Comparison of ENCODE assay signal across 8 cellular contexts in the genomic region with DNA sequence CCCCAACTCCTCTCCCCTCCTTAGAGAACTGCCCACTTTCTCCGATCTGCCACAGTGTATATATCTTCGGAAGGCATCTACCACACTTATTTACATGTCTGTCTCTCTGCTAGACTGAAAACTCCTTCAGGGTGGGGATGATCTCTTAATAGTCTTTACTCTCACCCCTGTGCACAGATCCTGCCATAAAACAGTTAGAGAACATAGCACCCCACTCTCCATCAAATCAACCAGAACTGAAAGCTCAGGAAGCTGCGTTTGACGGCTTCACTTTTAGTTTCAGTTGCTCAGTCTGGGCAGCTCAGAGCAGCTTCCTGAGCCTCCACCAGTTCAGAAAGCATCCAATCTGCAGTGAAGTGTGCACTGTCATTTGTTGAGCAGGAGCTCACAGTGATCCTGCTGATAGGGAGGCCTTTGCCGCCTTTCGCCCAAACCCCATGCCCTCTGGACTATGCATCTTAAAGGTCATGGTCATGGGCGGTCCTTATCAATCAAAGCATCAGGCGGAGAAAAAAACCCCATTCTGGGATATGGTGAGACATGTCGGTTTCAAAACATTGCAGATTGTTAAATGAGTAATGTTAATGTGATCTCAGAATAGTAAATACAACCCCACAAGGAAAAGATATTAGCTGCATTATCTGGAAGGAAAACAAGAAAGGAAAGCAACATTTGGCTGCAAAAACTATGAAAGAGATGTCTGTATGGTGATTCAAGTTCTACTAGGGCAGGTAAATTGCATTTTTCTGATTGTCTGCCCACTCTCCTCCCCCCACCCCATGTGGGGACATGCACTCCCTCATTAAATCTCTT.
A peak's percentile ranks its signal among the peaks of the same experiment; 100 is the strongest.
DNase-seq lines count a peak whose midpoint lies in the region; ATAC-seq and FAIRE-seq lines count a peak whose summit lies in the region.

No MANE protein-coding gene starts in this region.

- peaks cover 18% of the 10 kb centered on the region for H3K4me1 ChIP-seq in SJSA1 (replicated peaks)
- peaks cover 16% of the 10 kb centered on the region for H3K4me1 ChIP-seq in adipocyte (ENCODE audit: control insufficient read depth, insufficient read depth, low read length)

- peak; percentile 64 for ATAC-seq in HG02943 (IDR thresholded peaks at IDR 0.05; ENCODE audit: low read depth, unreplicated experiment)
- ATAC-seq in stimulated activated naive CD8-positive, alpha-beta T cell treated with anti-CD3 and anti-CD28 coated beads, Interleukin-15, Interleukin-2, amounts not matched to agents 100 U/mL and 50 U/mL, for 24 hours, result peak; percentile 98

- no peaks in the 10 kb centered on the region for H3K27me3 ChIP-seq in SJSA1 (replicated peaks)
- no peaks in the 10 kb centered on the region for H3K27me3 ChIP-seq in adipocyte (replicated peaks; ENCODE audit: control insufficient read depth, insufficient read depth, low read length)

- H3K27ac ChIP-seq in SJSA1, result peak overlapping the region; percentile 14

- peak overlapping the region; percentile 20 for H3K4me3 ChIP-seq in SJSA1
- H3K4me3 ChIP-seq in adipocyte (ENCODE audit: low read length), result peak overlapping the region; percentile 34

- DNase-seq in GM18507 (ENCODE audit: extremely low spot score, insufficient read length, low read depth) (no peak), SJSA1 (ENCODE audit: low read depth in 1 of 2, low spot score in 2 of 2) (peak in 1 of 2 experiments; percentile 44), adipocyte (ENCODE audit: low read depth) (peak; percentile 53), lung microvascular endothelial cell (ENCODE audit: low read depth in 2 of 2) (peak; percentile 3 to 41), HTR-8/SVneo (ENCODE audit: insufficient read length, low spot score) (no peak), urothelium cell line (ENCODE audit: low spot score) (no peak)
- peak; percentile 74 for DNase-seq in stimulated activated naive CD8-positive, alpha-beta T cell treated with anti-CD3 and anti-CD28 coated beads, Interleukin-15, Interleukin-2, amounts not matched to agents 100 U/mL and 50 U/mL, for 24 hours

- H3K36me3 ChIP-seq in SJSA1 (no peaks in the 10 kb centered on the region), adipocyte (ENCODE audit: control insufficient read depth, insufficient read depth, low read length, severe bottlenecking) (no peaks in the 10 kb centered on the region)

- no peaks in the 10 kb centered on the region for H3K9me3 ChIP-seq in SJSA1 (replicated peaks)
- no peaks in the 10 kb centered on the region for H3K9me3 ChIP-seq in adipocyte (ENCODE audit: control insufficient read depth, low read length)

- peak overlapping the region; percentile 57 for H3K9ac ChIP-seq in adipocyte (ENCODE audit: low read length)

- peak; percentile 97 for FAIRE-seq in GM18507 (lab: Jason Lieb, UNC)
- no peak for FAIRE-seq in HTR-8/SVneo (lab: Jason Lieb, UNC)
- FAIRE-seq in urothelium cell line (lab: Jason Lieb, UNC), result no peak

Comparison
In these comparisons a context has a peak if more than half of its experiments do, and no peak if none do; other contexts are left out.
1. DNase-seq: peak in adipocyte (single experiment), lung microvascular endothelial cell (2 of 2) and stimulated activated naive CD8-positive, alpha-beta T cell treated with anti-CD3 and anti-CD28 coated beads, Interleukin-15, Interleukin-2, amounts not matched to agents 100 U/mL and 50 U/mL, for 24 hours (single experiment); none in GM18507 (single experiment), HTR-8/SVneo (single experiment) and urothelium cell line (single experiment).